8 cellular contexts compared by ENCODE assay signal in the genomic region with DNA sequence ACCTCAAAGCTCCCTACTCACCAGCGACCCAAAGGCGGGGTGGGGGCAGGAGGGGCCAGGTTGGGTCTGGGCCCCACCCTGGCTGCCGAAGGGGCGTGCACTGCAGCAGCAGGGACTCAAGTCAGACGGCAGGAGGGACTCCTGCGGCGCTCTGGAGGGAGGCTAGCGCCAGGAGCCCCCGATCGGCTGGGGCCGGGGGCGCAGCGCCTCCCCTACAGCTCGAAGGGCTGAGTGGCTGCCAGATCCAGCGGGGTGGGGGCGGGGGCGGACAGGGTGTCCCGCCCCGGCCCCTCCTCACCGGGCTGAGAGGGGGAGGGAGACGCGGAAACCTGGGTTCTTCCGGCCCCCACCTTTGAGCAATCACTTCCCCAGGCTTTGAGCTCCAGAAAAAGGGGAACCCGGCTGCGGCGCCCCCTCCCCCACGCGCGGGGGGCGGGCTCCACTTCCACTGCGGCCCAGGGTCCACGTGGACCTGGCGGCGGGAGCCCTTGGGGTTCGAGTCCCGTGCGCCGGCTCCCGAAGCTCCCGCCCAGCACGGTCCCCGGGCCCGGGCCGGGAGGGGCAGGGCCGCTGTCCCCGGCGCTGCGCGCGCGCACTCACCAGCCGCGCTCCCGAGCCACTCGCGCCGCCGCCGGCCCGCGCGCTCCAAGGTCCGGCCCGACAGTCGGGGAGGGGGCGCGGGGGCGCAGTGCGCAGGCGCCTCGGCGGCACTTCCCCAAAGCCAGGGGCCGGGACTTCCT. TPM values are rescaled to one million over a fixed set of nuclear protein-coding genes. Genes with fewer than 3 reads are reported as not detected.
DNase-seq lines count a peak whose midpoint lies in the region; ATAC-seq and TF ChIP-seq lines count a peak whose summit lies in the region.

A gene with protein sequence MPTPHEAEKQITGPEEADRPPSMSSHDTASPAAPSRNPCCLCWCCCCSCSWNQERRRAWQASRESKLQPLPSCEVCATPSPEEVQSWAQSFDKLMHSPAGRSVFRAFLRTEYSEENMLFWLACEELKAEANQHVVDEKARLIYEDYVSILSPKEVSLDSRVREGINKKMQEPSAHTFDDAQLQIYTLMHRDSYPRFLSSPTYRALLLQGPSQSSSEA (minus strand): TSS at position 246 of the 740 bp plus-strand sequence. CDS start 2,632 bp downstream, outside the sequence.

- H2AFZ ChIP-seq in OCI-LY1 (ENCODE audit: low read length): no peak within 1 kb of the TSS

- H4K20me1 ChIP-seq in OCI-LY1 (ENCODE audit: insufficient read depth, low read length): no peaks in the 10 kb centered on the region

- H3K4me3 ChIP-seq in OCI-LY1 (ENCODE audit: low read depth, low read length, poor library complexity, severe bottlenecking) (peak within 1 kb of the TSS; percentile 74), epithelial cell of esophagus (ENCODE audit: low read length) (peak within 1 kb of the TSS; percentile 60), mononuclear cell (ENCODE audit: low read length) (peak within 1 kb of the TSS; percentile 95)

- no peaks in the 10 kb centered on the region for H3F3A ChIP-seq in OCI-LY1 (ENCODE audit: insufficient read depth, low read length)

- peak within 1 kb of the TSS; percentile 94 to 97 for H3K4me3 Mint-ChIP-seq in stimulated activated naive B cell treated with anti-CD40 and anti-IgM and Interleukin-4, amounts not matched to agents 10 μg/mL and 1 μg/mL and 100 μg/mL, for 72 hours

- peaks cover 3 to 11% of the 10 kb centered on the region in 2 donors for H3K27me3 Mint-ChIP-seq in stimulated activated naive B cell treated with anti-CD40 and anti-IgM and Interleukin-4, amounts not matched to agents 10 μg/mL and 1 μg/mL and 100 μg/mL, for 72 hours

- no peaks in the 10 kb centered on the region for H3K36me3 ChIP-seq in OCI-LY1 (ENCODE audit: insufficient read depth, low read length)

- peak; percentile 32 for ATAC-seq in HG03108 (IDR thresholded peaks at IDR 0.05; ENCODE audit: unreplicated experiment)
- ATAC-seq in stimulated activated naive B cell treated with anti-CD40 and anti-IgM and Interleukin-4, amounts not matched to agents 10 μg/mL and 1 μg/mL and 100 μg/mL, for 72 hours (replicated peaks): peak; percentile 48 to 55

- H3K9me2 ChIP-seq in OCI-LY1 (ENCODE audit: low read depth, low read length): no peaks in the 10 kb centered on the region

- no peak within 1 kb of the TSS for H3K27ac ChIP-seq in OCI-LY1 (ENCODE audit: low read depth, low read length, poor library complexity, severe bottlenecking)

- H3K27ac Mint-ChIP-seq in stimulated activated naive B cell treated with anti-CD40 and anti-IgM and Interleukin-4, amounts not matched to agents 10 μg/mL and 1 μg/mL and 100 μg/mL, for 72 hours: peak within 1 kb of the TSS; percentile 95

- H3K9me3 ChIP-seq in OCI-LY1 (ENCODE audit: low read length): no peaks in the 10 kb centered on the region
- no peaks in the 10 kb centered on the region for H3K9me3 ChIP-seq in mononuclear cell (ENCODE audit: low read depth, low read length)

- H3K36me3 Mint-ChIP-seq in stimulated activated naive B cell treated with anti-CD40 and anti-IgM and Interleukin-4, amounts not matched to agents 10 μg/mL and 1 μg/mL and 100 μg/mL, for 72 hours: peaks cover 19 to 23% of the 10 kb centered on the region in 2 donors

- H3K4me1 Mint-ChIP-seq in stimulated activated naive B cell treated with anti-CD40 and anti-IgM and Interleukin-4, amounts not matched to agents 10 μg/mL and 1 μg/mL and 100 μg/mL, for 72 hours: peaks cover 53 to 87% of the 10 kb centered on the region in 2 donors

- H3K4me2 ChIP-seq in OCI-LY1 (ENCODE audit: low read length): peak within 1 kb of the TSS; percentile 75

- peak within 1 kb of the TSS; percentile 78 for H3K9ac ChIP-seq in OCI-LY1 (ENCODE audit: low read length)

- DNase-seq in NK-92 treated with Interleukin-12 subunit alpha and Interleukin-12 subunit beta, amount 100 ng/mL, for 24 hours (lab: John Stamatoyannopoulos, UW): peak; percentile 41
- DNase-seq in NK-92 (lab: John Stamatoyannopoulos, UW; ENCODE audit: unreplicated experiment): no peak
- peak; percentile 57 for DNase-seq in activated T-cell treated with anti-CD3 and anti-CD28 coated beads for 4 hours
- peak; percentile 56 for DNase-seq in epithelial cell of esophagus (ENCODE audit: low read depth)
- DNase-seq in stimulated activated naive B cell treated with anti-CD40 and anti-IgM and Interleukin-4, amounts not matched to agents 10 μg/mL and 1 μg/mL and 100 μg/mL, for 72 hours: peak; percentile 83

- H3K27me3 ChIP-seq in OCI-LY1 (ENCODE audit: insufficient read depth, low read length) (no peaks in the 10 kb centered on the region; the same call in 1 of the 2 replicates), mononuclear cell (ENCODE audit: insufficient read depth, low read length) (peaks cover 4% of the 10 kb centered on the region)

- H3K79me2 ChIP-seq in OCI-LY1 (ENCODE audit: insufficient read depth, low read length): no peaks in the 10 kb centered on the region

- TF ChIP-seq CTCF in OCI-LY1 (IDR thresholded peaks at IDR 0.05; ENCODE audit: low read length) (no peak), epithelial cell of esophagus (IDR thresholded peaks at IDR 0.05; ENCODE audit: insufficient read depth, low read depth, low read length, missing control alignments) (no peak)

- H3K4me1 ChIP-seq in OCI-LY1 (ENCODE audit: insufficient read depth, low read length, severe bottlenecking) (peaks cover 34% of the 10 kb centered on the region), mononuclear cell (ENCODE audit: insufficient read depth, low read length) (peaks cover 68% of the 10 kb centered on the region)

- no peaks in the 10 kb centered on the region for H3K9me3 Mint-ChIP-seq in stimulated activated naive B cell treated with anti-CD40 and anti-IgM and Interleukin-4, amounts not matched to agents 10 μg/mL and 1 μg/mL and 100 μg/mL, for 72 hours

RNA-seq across cellular contexts. Expression of the gene that starts here (rescaled TPM):
- 33.6 TPM for total RNA-seq in mononuclear cell
